ENCODE assay signal across 8 cellular contexts in genomic region chr9:33988219-33988890, GRCh38.
DNase-seq lines count a peak whose midpoint lies in the region; ATAC-seq lines count a peak whose summit lies in the region.

No MANE protein-coding gene starts in this region.

- WGBS in mesendoderm (ENCODE audit: extremely low coverage, insufficient coverage, low lambda C conversion rate), result no CpG with 5 or more reads among the region's 5 CpGs

- no peaks in the 10 kb centered on the region for H3K4me1 ChIP-seq in mesendoderm (ENCODE audit: control insufficient read depth, low read depth, low read length)
- H3K4me1 ChIP-seq in HAP-1, result no peaks in the 10 kb centered on the region

- peaks cover 33% of the 10 kb centered on the region for H3K36me3 Mint-ChIP-seq in activated CD8-positive, alpha-beta memory T cell treated with anti-CD3 and anti-CD28 coated beads, Interleukin-2, amount 10 ng/mL, durations not matched to agents 7 days and 5 days
- peaks cover 24% of the 10 kb centered on the region for H3K36me3 Mint-ChIP-seq in activated T-cell treated with anti-CD3 and anti-CD28 coated beads, Interleukin-2, amount 50 U/mL, for 4 hours (ENCODE audit: insufficient read depth)
- peaks cover 82% of the 10 kb centered on the region for H3K36me3 Mint-ChIP-seq in stimulated activated effector memory CD8-positive, alpha-beta T cell treated with anti-CD3 and anti-CD28 coated beads, Interleukin-12 subunit alpha, Interleukin-12 subunit beta, amount 100 ng/mL, for 72 hours

- in situ Hi-C loops in HAP-1 (cut with MboI; ENCODE audit: low sequenced_read_pairs), result no loop called here

- peaks cover 1% of the 10 kb centered on the region for H3K79me1 ChIP-seq in mesendoderm (ENCODE audit: low read length)

- H3K27ac ChIP-seq in mesendoderm (ENCODE audit: low read depth, low read length), result no peak overlapping the region

- no peaks in the 10 kb centered on the region for H3K9me3 Mint-ChIP-seq in activated CD8-positive, alpha-beta memory T cell treated with anti-CD3 and anti-CD28 coated beads, Interleukin-2, amount 10 ng/mL, durations not matched to agents 7 days and 5 days (ENCODE audit: low read depth)
- no peaks in the 10 kb centered on the region for H3K9me3 Mint-ChIP-seq in activated T-cell treated with anti-CD3 and anti-CD28 coated beads, Interleukin-2, amount 50 U/mL, for 4 hours
- H3K9me3 Mint-ChIP-seq in stimulated activated effector memory CD8-positive, alpha-beta T cell treated with anti-CD3 and anti-CD28 coated beads, Interleukin-12 subunit alpha, Interleukin-12 subunit beta, amount 100 ng/mL, for 72 hours, result no peaks in the 10 kb centered on the region

- no peak overlapping the region for H2BK120ac ChIP-seq in mesendoderm (ENCODE audit: low read depth, low read length)

- peak overlapping the region; percentile 48 for H3K27ac Mint-ChIP-seq in activated CD8-positive, alpha-beta memory T cell treated with anti-CD3 and anti-CD28 coated beads, Interleukin-2, amount 10 ng/mL, durations not matched to agents 7 days and 5 days
- peak overlapping the region; percentile 21 for H3K27ac Mint-ChIP-seq in stimulated activated effector memory CD8-positive, alpha-beta T cell treated with anti-CD3 and anti-CD28 coated beads, Interleukin-12 subunit alpha, Interleukin-12 subunit beta, amount 100 ng/mL, for 72 hours

- no peak overlapping the region for H3K18ac ChIP-seq in mesendoderm (ENCODE audit: low read length)

- H2AK5ac ChIP-seq in mesendoderm (ENCODE audit: low read length), result no peak overlapping the region

- H3K4ac ChIP-seq in mesendoderm (ENCODE audit: low read depth, low read length), result no peak overlapping the region

- H3K56ac ChIP-seq in mesendoderm (ENCODE audit: low read length), result no peak overlapping the region

- H3K36me3 ChIP-seq in mesendoderm (ENCODE audit: control insufficient read depth, insufficient read depth, low read length), result peaks cover 2% of the 10 kb centered on the region
- peaks cover 56% of the 10 kb centered on the region for H3K36me3 ChIP-seq in HAP-1 (replicated peaks)

- ATAC-seq in activated CD8-positive, alpha-beta memory T cell treated with anti-CD3 and anti-CD28 coated beads, Interleukin-2, amount 10 ng/mL, durations not matched to agents 7 days and 5 days, result peak; percentile 88
- ATAC-seq in HG02973 (IDR thresholded peaks at IDR 0.05; ENCODE audit: unreplicated experiment), result peak; percentile 98
- peak; percentile 93 to 98 for ATAC-seq in activated T-cell treated with anti-CD3 and anti-CD28 coated beads, Interleukin-2, amount 50 U/mL, for 4 hours
- ATAC-seq in stimulated activated effector memory CD8-positive, alpha-beta T cell treated with anti-CD3 and anti-CD28 coated beads, Interleukin-12 subunit alpha, Interleukin-12 subunit beta, amount 100 ng/mL, for 72 hours, result peak; percentile 100

- no peak overlapping the region for H2BK15ac ChIP-seq in mesendoderm (replicated peaks; ENCODE audit: low read depth)

- no peak overlapping the region for H3K23ac ChIP-seq in mesendoderm (ENCODE audit: low read length)

- H3K4me3 ChIP-seq in mesendoderm (ENCODE audit: low read length) (no peak overlapping the region), HAP-1 (no peak overlapping the region)

- CTCF ChIA-PET in activated CD8-positive, alpha-beta memory T cell treated with anti-CD3 and anti-CD28 coated beads, Interleukin-2, amount 10 ng/mL, durations not matched to agents 7 days and 5 days (lab: Charles Lee), result interaction anchor here (0.6 kb wide), 1 partner anchor 8 kb away, joined by 5 read pairs; no protein-coding TSS in a partner anchor

- H3K79me2 ChIP-seq in mesendoderm (ENCODE audit: control insufficient read depth, insufficient read depth, low read length), result no peaks in the 10 kb centered on the region

- peak; percentile 63 for DNase-seq in activated CD8-positive, alpha-beta memory T cell treated with anti-CD3 and anti-CD28 coated beads, Interleukin-2, amount 10 ng/mL, durations not matched to agents 7 days and 5 days
- DNase-seq in activated CD8-positive, alpha-beta memory T cell treated with anti-CD3 and anti-CD28 coated beads, Interleukin-2, amount 50 U/mL, for 48 hours, result no peak
- no peak for DNase-seq in activated T-cell treated with anti-CD3 and anti-CD28 coated beads, Interleukin-2, amount 50 U/mL, for 4 hours
- DNase-seq in stimulated activated effector memory CD8-positive, alpha-beta T cell treated with anti-CD3 and anti-CD28 coated beads, Interleukin-12 subunit alpha, Interleukin-12 subunit beta, amount 100 ng/mL, for 72 hours (ENCODE audit: low spot score in 2 of 2), result no peak
- DNase-seq in NCI-H345 (lab: John Stamatoyannopoulos, UW), result no peak
- no peak for DNase-seq in mesendoderm
- no peak for DNase-seq in HAP-1 (ENCODE audit: low spot score in 2 of 2)

- no peak overlapping the region for H2BK5ac ChIP-seq in mesendoderm (ENCODE audit: low read length)

- no peak overlapping the region for H3K4me3 Mint-ChIP-seq in activated CD8-positive, alpha-beta memory T cell treated with anti-CD3 and anti-CD28 coated beads, Interleukin-2, amount 10 ng/mL, durations not matched to agents 7 days and 5 days
- H3K4me3 Mint-ChIP-seq in activated T-cell treated with anti-CD3 and anti-CD28 coated beads, Interleukin-2, amount 50 U/mL, for 4 hours, result peak overlapping the region; percentile 22
- H3K4me3 Mint-ChIP-seq in stimulated activated effector memory CD8-positive, alpha-beta T cell treated with anti-CD3 and anti-CD28 coated beads, Interleukin-12 subunit alpha, Interleukin-12 subunit beta, amount 100 ng/mL, for 72 hours, result no peak overlapping the region

- H3K9me3 ChIP-seq in HAP-1, result no peaks in the 10 kb centered on the region

- H4K5ac ChIP-seq in mesendoderm (ENCODE audit: low read length), result no peak overlapping the region

- no peak overlapping the region for H3K4me2 ChIP-seq in mesendoderm (ENCODE audit: low read length)

- no peaks in the 10 kb centered on the region for H3K27me3 ChIP-seq in mesendoderm (ENCODE audit: insufficient read depth, low read length, poor library complexity)
- no peaks in the 10 kb centered on the region for H3K27me3 ChIP-seq in HAP-1 (ENCODE audit: low read depth)

- no peaks in the 10 kb centered on the region for H3K27me3 Mint-ChIP-seq in activated CD8-positive, alpha-beta memory T cell treated with anti-CD3 and anti-CD28 coated beads, Interleukin-2, amount 10 ng/mL, durations not matched to agents 7 days and 5 days
- H3K27me3 Mint-ChIP-seq in activated T-cell treated with anti-CD3 and anti-CD28 coated beads, Interleukin-2, amount 50 U/mL, for 4 hours (ENCODE audit: low read depth), result no peaks in the 10 kb centered on the region

- H3K9ac ChIP-seq in mesendoderm (ENCODE audit: low read length), result no peak overlapping the region

- peaks cover 13% of the 10 kb centered on the region for H3K4me1 Mint-ChIP-seq in activated CD8-positive, alpha-beta memory T cell treated with anti-CD3 and anti-CD28 coated beads, Interleukin-2, amount 10 ng/mL, durations not matched to agents 7 days and 5 days
- H3K4me1 Mint-ChIP-seq in activated T-cell treated with anti-CD3 and anti-CD28 coated beads, Interleukin-2, amount 50 U/mL, for 4 hours (ENCODE audit: low read depth), result peaks cover 13% of the 10 kb centered on the region
- peaks cover 16% of the 10 kb centered on the region for H3K4me1 Mint-ChIP-seq in stimulated activated effector memory CD8-positive, alpha-beta T cell treated with anti-CD3 and anti-CD28 coated beads, Interleukin-12 subunit alpha, Interleukin-12 subunit beta, amount 100 ng/mL, for 72 hours

- no peak overlapping the region for H4K8ac ChIP-seq in mesendoderm (ENCODE audit: low read depth, low read length)
